18 cellular contexts compared by ENCODE assay signal in genomic region chr4:180164799-180165198, GRCh38.
DNase-seq lines count a peak whose midpoint lies in the region; TF ChIP-seq lines count a peak whose summit lies in the region.
"Had no signal": no experiment of that assay in that cellular context is flagged by ENCODE, and none has a peak within 500 bp of the region (broad histone marks: within the 10 kb centered on the region; RNA-seq: fewer than 3 reads in every experiment).

No MANE protein-coding gene starts in this region.

- CTCF ChIA-PET in HEK293 (lab: Yijun Ruan, JAX), result no interaction called here

- no peaks in the 10 kb centered on the region for H3K36me3 Mint-ChIP-seq in glutamatergic neuron (ENCODE audit: unreplicated experiment)
- H3K36me3 Mint-ChIP-seq: activated naive CD8-positive, alpha-beta T cell treated with anti-CD3 and anti-CD28 coated beads for 36 hours had no signal

- no peak overlapping the region for H3K27ac Mint-ChIP-seq in glutamatergic neuron (ENCODE audit: unreplicated experiment)
- H3K27ac Mint-ChIP-seq: activated CD4-positive, alpha-beta memory T cell treated with anti-CD3 and anti-CD28 coated beads, Interleukin-2, amount 10 ng/mL, durations not matched to agents 7 days and 5 days; activated naive CD8-positive, alpha-beta T cell treated with anti-CD3 and anti-CD28 coated beads for 36 hours had no signal

- no peak overlapping the region for H3K27ac ChIP-seq in HEK293 (ENCODE audit: extremely low read depth, low read depth, low read length)
- no peak overlapping the region for H3K27ac ChIP-seq in Karpas-422 (ENCODE audit: low read length)

- no peaks in the 10 kb centered on the region for H4K20me1 ChIP-seq in Karpas-422 (ENCODE audit: insufficient read depth, low read depth, low read length)

- in situ Hi-C loops in SK-MEL-5 (cut with HindIII; ENCODE audit: low pct_unique_long_range_greater_than_20kb, low sequenced_read_pairs), result no loop called here
- in situ Hi-C loops in GM13977 (cut with MboI; ENCODE audit: low pct_unique_long_range_greater_than_20kb, low sequenced_read_pairs, unreplicated experiment), result no loop called here

- no peaks in the 10 kb centered on the region for H3K9me3 Mint-ChIP-seq in glutamatergic neuron (ENCODE audit: unreplicated experiment)
- H3K9me3 Mint-ChIP-seq: activated naive CD8-positive, alpha-beta T cell treated with anti-CD3 and anti-CD28 coated beads for 36 hours had no signal

- H3K36me3 ChIP-seq in HEK293 (ENCODE audit: control insufficient read depth in 2 of 2, insufficient read depth in 1 of 2, low read length in 2 of 2) (no peaks in the 10 kb centered on the region), Karpas-422 (ENCODE audit: insufficient read depth, low read length) (no peaks in the 10 kb centered on the region)
- H3K36me3 ChIP-seq: BE2C had no signal

- H3K4me1 Mint-ChIP-seq in glutamatergic neuron (ENCODE audit: low read depth, unreplicated experiment), result peaks cover 16% of the 10 kb centered on the region
- H3K4me1 Mint-ChIP-seq: activated CD4-positive, alpha-beta memory T cell treated with anti-CD3 and anti-CD28 coated beads, Interleukin-2, amount 10 ng/mL, durations not matched to agents 7 days and 5 days; activated naive CD8-positive, alpha-beta T cell treated with anti-CD3 and anti-CD28 coated beads for 36 hours had no signal

- no peaks in the 10 kb centered on the region for H3K27me3 Mint-ChIP-seq in glutamatergic neuron (ENCODE audit: unreplicated experiment)
- H3K27me3 Mint-ChIP-seq: activated CD4-positive, alpha-beta memory T cell treated with anti-CD3 and anti-CD28 coated beads, Interleukin-2, amount 10 ng/mL, durations not matched to agents 7 days and 5 days; activated naive CD8-positive, alpha-beta T cell treated with anti-CD3 and anti-CD28 coated beads for 36 hours had no signal

- H2AFZ ChIP-seq in Karpas-422 (ENCODE audit: low read length), result no peak overlapping the region

- H3K4me3 ChIP-seq in HEK293 (ENCODE audit: low read depth, low read length) (no peak overlapping the region), fibroblast of pulmonary artery (replicated peaks; ENCODE audit: low read depth, low read length) (no peak overlapping the region), Karpas-422 (ENCODE audit: low read length) (no peak overlapping the region)

- no peak overlapping the region for H3K4me3 Mint-ChIP-seq in glutamatergic neuron (ENCODE audit: unreplicated experiment)
- H3K4me3 Mint-ChIP-seq: activated CD4-positive, alpha-beta memory T cell treated with anti-CD3 and anti-CD28 coated beads, Interleukin-2, amount 10 ng/mL, durations not matched to agents 7 days and 5 days; activated naive CD8-positive, alpha-beta T cell treated with anti-CD3 and anti-CD28 coated beads for 36 hours had no signal

- H3K4me1 ChIP-seq in HEK293 (ENCODE audit: control insufficient read depth, insufficient read depth, low read length), result no peaks in the 10 kb centered on the region
- H3K4me1 ChIP-seq in Karpas-422 (ENCODE audit: low read length), result no peaks in the 10 kb centered on the region

- TF ChIP-seq CTCF in HEK293 (tag by site-specific recombination; IDR thresholded peaks at IDR 0.05) (no peak), fibroblast of pulmonary artery (IDR thresholded peaks at IDR 0.05; ENCODE audit: low read length, missing control alignments) (no peak), glutamatergic neuron (IDR thresholded peaks at IDR 0.05; ENCODE audit: partially characterized antibody, unreplicated experiment) (no peak), GM13977 (IDR thresholded peaks at IDR 0.05; ENCODE audit: extremely low read depth, insufficient read depth, missing control alignments) (no peak)

- POLR2A ChIA-PET in HEK293 (lab: Yijun Ruan, JAX), result no interaction called here

- no peaks in the 10 kb centered on the region for H3K9me2 ChIP-seq in Karpas-422 (replicated peaks; ENCODE audit: insufficient read depth, low read length)

- H3K9ac ChIP-seq in Karpas-422 (ENCODE audit: low read length), result no peak overlapping the region

- DNase-seq in SK-MEL-5 (ENCODE audit: low read depth, low spot score) (peak; percentile 13), fibroblast of pulmonary artery (ENCODE audit: low read depth) (peak; percentile 17), non-pigmented ciliary epithelial cell (ENCODE audit: low read depth) (peak; percentile 37), Karpas-422 (no peak), glutamatergic neuron (no peak), NOMO-1 treated with DMSO at 0.1 percent for 48 hours (lab: John Stamatoyannopoulos, UW; ENCODE audit: unreplicated experiment) (no peak), GM13977 (ENCODE audit: low spot score) (no peak)
- DNase-seq: activated CD4-positive, alpha-beta memory T cell treated with anti-CD3 and anti-CD28 coated beads, Interleukin-2, amount 10 ng/mL, durations not matched to agents 7 days and 5 days; activated naive CD8-positive, alpha-beta T cell treated with anti-CD3 and anti-CD28 coated beads for 36 hours; activated T-cell treated with anti-CD3 and anti-CD28 coated beads, Interleukin-2, amount 50 U/mL, for 48 hours; BE2C; DMS 273 treated with DMSO at 0.1 percent for 48 hours; GOT3; head of caudate nucleus; NCI-H2029 treated with DMSO at 0.1 percent for 48 hours; NCI-H524; stimulated activated CD4-positive, alpha-beta T cell treated with anti-CD3 and anti-CD28 coated beads, Interleukin-4, amount 100 ng/mL, for 24 hours had no signal

- H3K9me3 ChIP-seq in HEK293 (ENCODE audit: control insufficient read depth, insufficient read depth, low read depth, low read length), result no peaks in the 10 kb centered on the region
- no peaks in the 10 kb centered on the region for H3K9me3 ChIP-seq in Karpas-422 (ENCODE audit: low read length)
- H3K9me3 ChIP-seq: BE2C had no signal

- H3K4me2 ChIP-seq in Karpas-422 (ENCODE audit: low read depth, low read length, poor library complexity, severe bottlenecking), result no peak overlapping the region

- no peaks in the 10 kb centered on the region for H3K79me2 ChIP-seq in Karpas-422 (ENCODE audit: low read length)

- H3K27me3 ChIP-seq in Karpas-422 (ENCODE audit: low read length), result no peaks in the 10 kb centered on the region
- H3K27me3 ChIP-seq: BE2C had no signal

TF ChIP-seq in HEK293, 187 proteins besides CTCF, POLR2A, EP300 and RAD21 (continues in another document):
- TF ChIP-seq OSR2 (tag by site-specific recombination; IDR thresholded peaks at IDR 0.05) (peak; percentile 76), HOXD13 (CRISPR knock-in tag; IDR thresholded peaks at IDR 0.05; ENCODE audit: borderline replicate concordance) (no peak), ZNF433 (tag by site-specific recombination; IDR thresholded peaks at IDR 0.05; ENCODE audit: low read depth) (no peak), ZNF843 (tag by site-specific recombination; IDR thresholded peaks at IDR 0.05) (0 out of 2 replicates have a peak, but pooled peaks have one; percentile 18), ZEB2 (tag by site-specific recombination; IDR thresholded peaks at IDR 0.05) (peak; percentile 27; the same call in 1 of the 2 replicates), ZNF707 (tag by site-specific recombination; IDR thresholded peaks at IDR 0.05) (no peak), PRDM1 (tag by site-specific recombination; IDR thresholded peaks at IDR 0.05) (peak; percentile 82), PATZ1 (tag by site-specific recombination; IDR thresholded peaks at IDR 0.05) (no peak), ZFP37 (tag by site-specific recombination; IDR thresholded peaks at IDR 0.05) (no peak), PRDM6 (tag by site-specific recombination; IDR thresholded peaks at IDR 0.05) (peak; percentile 49; the same call in 1 of the 2 replicates), ZNF837 (tag by site-specific recombination; IDR thresholded peaks at IDR 0.05) (no peak), KLF7 (tag by site-specific recombination; IDR thresholded peaks at IDR 0.05; ENCODE audit: borderline replicate concordance) (no peak), SCRT1 (tag by site-specific recombination; IDR thresholded peaks at IDR 0.05; ENCODE audit: borderline replicate concordance) (no peak)
- TF ChIP-seq, protein P1, sequence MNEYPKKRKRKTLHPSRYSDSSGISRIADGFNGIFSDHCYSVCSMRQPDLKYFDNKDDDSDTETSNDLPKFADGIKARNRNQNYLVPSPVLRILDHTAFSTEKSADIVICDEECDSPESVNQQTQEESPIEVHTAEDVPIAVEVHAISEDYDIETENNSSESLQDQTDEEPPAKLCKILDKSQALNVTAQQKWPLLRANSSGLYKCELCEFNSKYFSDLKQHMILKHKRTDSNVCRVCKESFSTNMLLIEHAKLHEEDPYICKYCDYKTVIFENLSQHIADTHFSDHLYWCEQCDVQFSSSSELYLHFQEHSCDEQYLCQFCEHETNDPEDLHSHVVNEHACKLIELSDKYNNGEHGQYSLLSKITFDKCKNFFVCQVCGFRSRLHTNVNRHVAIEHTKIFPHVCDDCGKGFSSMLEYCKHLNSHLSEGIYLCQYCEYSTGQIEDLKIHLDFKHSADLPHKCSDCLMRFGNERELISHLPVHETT (tag by site-specific recombination; IDR thresholded peaks at IDR 0.05), result no peak

Comparison
In these comparisons a context has a peak if more than half of its experiments do, and no peak if none do; other contexts are left out.
1. DNase-seq: peak in SK-MEL-5 (single experiment), fibroblast of pulmonary artery (single experiment) and non-pigmented ciliary epithelial cell (single experiment); none in Karpas-422 (single experiment), glutamatergic neuron (single experiment), NOMO-1 treated with DMSO at 0.1 percent for 48 hours (single experiment) and GM13977 (single experiment).